Comparison of ENCODE assay signal across 18 cellular contexts in genomic region chr9:89059925-89060506, GRCh38.
"Had no signal": no experiment of that assay in that cellular context is flagged by ENCODE, and none has a peak within 500 bp of the region (broad histone marks: within the 10 kb centered on the region; RNA-seq: fewer than 3 reads in every experiment).

No MANE protein-coding gene starts in this region.

- H3K4me3 ChIP-seq: coronary artery, lung, prostate gland, sigmoid colon, stomach, tibial nerve had no signal

- H3K27me3 ChIP-seq: sigmoid colon, stomach, tibial nerve had no signal

- H3K4me1 ChIP-seq: parathyroid adenoma, prostate gland, sigmoid colon, stomach, tibial nerve had no signal

- H3K4me3 Mint-ChIP-seq: memory B cell; natural killer cell treated with Interleukin-12 subunit alpha and Interleukin-12 subunit beta and Interleukin-15 and Interleukin-18, amount 100 ng/mL, for 72 hours; neural crest cell; stimulated activated naive B cell treated with anti-CD40 and anti-IgM and Interleukin-4, amounts not matched to agents 10 μg/mL and 1 μg/mL and 100 μg/mL, for 72 hours had no signal

- H3K4me1 Mint-ChIP-seq: memory B cell; neural crest cell; stimulated activated naive B cell treated with anti-CD40 and anti-IgM and Interleukin-4, amounts not matched to agents 10 μg/mL and 1 μg/mL and 100 μg/mL, for 72 hours had no signal

- H3K36me3 Mint-ChIP-seq: memory B cell; natural killer cell treated with Interleukin-12 subunit alpha and Interleukin-12 subunit beta and Interleukin-15 and Interleukin-18, amount 100 ng/mL, for 72 hours; stimulated activated naive B cell treated with anti-CD40 and anti-IgM and Interleukin-4, amounts not matched to agents 10 μg/mL and 1 μg/mL and 100 μg/mL, for 72 hours had no signal

- H3K27ac ChIP-seq: coronary artery, parathyroid adenoma, prostate gland, sigmoid colon, stomach, tibial nerve had no signal

- H3K9me3 Mint-ChIP-seq: memory B cell; natural killer cell treated with Interleukin-12 subunit alpha and Interleukin-12 subunit beta and Interleukin-15 and Interleukin-18, amount 100 ng/mL, for 72 hours; neural crest cell; stimulated activated naive B cell treated with anti-CD40 and anti-IgM and Interleukin-4, amounts not matched to agents 10 μg/mL and 1 μg/mL and 100 μg/mL, for 72 hours had no signal

- H2AFZ ChIP-seq: parathyroid adenoma had no signal

- H3K9me3 ChIP-seq: prostate gland, sigmoid colon, stomach, tibial nerve had no signal

- H3K9ac ChIP-seq: parathyroid adenoma had no signal

- H3K27ac Mint-ChIP-seq: memory B cell; natural killer cell treated with Interleukin-12 subunit alpha and Interleukin-12 subunit beta and Interleukin-15 and Interleukin-18, amount 100 ng/mL, for 72 hours; stimulated activated naive B cell treated with anti-CD40 and anti-IgM and Interleukin-4, amounts not matched to agents 10 μg/mL and 1 μg/mL and 100 μg/mL, for 72 hours had no signal

- ATAC-seq: stimulated activated naive B cell treated with anti-CD40 and anti-IgM and Interleukin-4, amounts not matched to agents 10 μg/mL and 1 μg/mL and 100 μg/mL, for 72 hours had no signal

- H3K36me3 ChIP-seq: prostate gland, sigmoid colon, stomach had no signal

- DNase-seq: dermis blood vessel endothelial cell; effector memory CD4-positive, alpha-beta T cell; erythroblast; hypothalamus; right cardiac atrium; sigmoid colon; stimulated activated CD4-positive, alpha-beta T cell treated with anti-CD3 and anti-CD28 coated beads, Interleukin-2, amount 100 ng/mL, for 24 hours; stimulated activated CD4-positive, alpha-beta T cell treated with anti-CD3 and anti-CD28 coated beads, Interleukin-4, amount 100 ng/mL, for 24 hours; stimulated activated naive B cell treated with anti-CD40 and anti-IgM and Interleukin-4, amounts not matched to agents 10 μg/mL and 1 μg/mL and 100 μg/mL, for 72 hours; stomach had no signal
